In genomic region chr16:87554754-87555427, GRCh38 we compare ENCODE assay signal across 30 cellular contexts. TPM values are rescaled to one million over a fixed set of nuclear protein-coding genes. Genes with fewer than 3 reads are reported as not detected.
DNase-seq lines count a peak whose midpoint lies in the region; ATAC-seq and TF ChIP-seq lines count a peak whose summit lies in the region.
"Had no signal": no experiment of that assay in that cellular context is flagged by ENCODE, and none has a peak within 500 bp of the region (broad histone marks: within the 10 kb centered on the region; RNA-seq: fewer than 3 reads in every experiment).

No MANE protein-coding gene starts in this region.

- TF ChIP-seq EP300 in stomach (IDR thresholded peaks at IDR 0.05): no peak

- intact Hi-C loops in dendritic cell treated with granulocyte-macrophage colony-stimulating factor and Interleukin-4, amounts not matched to agents 40 ng/mL and 50 ng/mL, for 4 days (cut with micrococcal nuclease): no loop called here
- intact Hi-C loops in naive thymus-derived CD4-positive, alpha-beta T cell (cut with micrococcal nuclease): no loop called here
- intact Hi-C loops in stomach (cut with DNase I; ENCODE audit: low total_unique reads): no loop called here

- peaks cover 18% of the 10 kb centered on the region for H3K4me1 Mint-ChIP-seq in dendritic cell treated with granulocyte-macrophage colony-stimulating factor and Interleukin-4, amounts not matched to agents 40 ng/mL and 50 ng/mL, for 4 days (ENCODE audit: low read depth)
- H3K4me1 Mint-ChIP-seq in naive thymus-derived CD4-positive, alpha-beta T cell: peaks cover 0 to 9% (median 2%) of the 10 kb centered on the region in 7 donors
- H3K4me1 Mint-ChIP-seq: activated CD4-positive, alpha-beta T cell treated with anti-CD3 and anti-CD28 coated beads, Interleukin-2, amount 10 ng/mL, durations not matched to agents 7 days and 5 days; activated naive CD8-positive, alpha-beta T cell treated with anti-CD3 and anti-CD28 coated beads for 36 hours had no signal

- peak; percentile 81 for DNase-seq in HuH-7 (ENCODE audit: low spot score)
- DNase-seq in NOMO-1 treated with DMSO at 0.1 percent for 48 hours (lab: John Stamatoyannopoulos, UW; ENCODE audit: unreplicated experiment): peak; percentile 73
- no peak for DNase-seq in naive thymus-derived CD4-positive, alpha-beta T cell
- DNase-seq in NCI-H2081 treated with DMSO at 0.1 percent for 48 hours (lab: John Stamatoyannopoulos, UW): no peak
- DNase-seq in epidermal melanocyte (ENCODE audit: insufficient read length, low spot score): no peak
- no peak for DNase-seq in stomach
- DNase-seq in cerebellar nuclear complex (lab: John Stamatoyannopoulos, UW): no peak
- DNase-seq: activated CD4-positive, alpha-beta T cell treated with anti-CD3 and anti-CD28 coated beads, Interleukin-2, amount 10 ng/mL, durations not matched to agents 7 days and 5 days; activated effector memory CD4-positive, alpha-beta T cell treated with anti-CD3 and anti-CD28 coated beads, Interleukin-2, amount 50 U/mL, for 16 hours; activated naive CD8-positive, alpha-beta T cell treated with anti-CD3 and anti-CD28 coated beads for 36 hours; activated T-cell treated with anti-CD3 and anti-CD28 coated beads, Interleukin-2, amount 50 U/mL, for 24 hours; anterior cingulate cortex; colonic mucosa; COR-L47; effector memory CD4-positive, alpha-beta T cell; IMR-90; left ventricle myocardium inferior; naive thymus-derived CD8-positive, alpha-beta T cell; NCI-H2081; NCI-H226; NCI-H526 treated with DMSO at 0.1 percent for 48 hours; NK-92 treated with Interleukin-12 subunit alpha and Interleukin-12 subunit beta, amount 100 ng/mL, for 24 hours; Peyer's patch; SHP77 treated with DMSO at 0.1 percent for 48 hours; stimulated activated CD4-positive, alpha-beta T cell treated with anti-CD3 and anti-CD28 coated beads, Interleukin-4, amount 100 ng/mL, for 1 hour; tibial artery had no signal

- H3K27me3 Mint-ChIP-seq in dendritic cell treated with granulocyte-macrophage colony-stimulating factor and Interleukin-4, amounts not matched to agents 40 ng/mL and 50 ng/mL, for 4 days: peaks cover 12% of the 10 kb centered on the region
- H3K27me3 Mint-ChIP-seq in naive thymus-derived CD4-positive, alpha-beta T cell: peaks cover 4 to 22% (median 13%) of the 10 kb centered on the region in 5 donors

- no peaks in the 10 kb centered on the region for H3K27me3 ChIP-seq in naive thymus-derived CD4-positive, alpha-beta T cell (ENCODE audit: control insufficient read depth in 2 of 2, insufficient read depth in 2 of 2, low read length in 2 of 2)
- H3K27me3 ChIP-seq in stomach: peaks cover 0 to 4% (median 0%) of the 10 kb centered on the region in 3 donors
- H3K27me3 ChIP-seq: BLaER1, colonic mucosa, Peyer's patch, tibial artery had no signal

- CTCF ChIA-PET in naive thymus-derived CD4-positive, alpha-beta T cell (lab: Charles Lee): no interaction called here

- no peaks in the 10 kb centered on the region for H3K9me3 ChIP-seq in naive thymus-derived CD4-positive, alpha-beta T cell (ENCODE audit: control insufficient read depth in 2 of 3, low read length in 3 of 3)
- H3K9me3 ChIP-seq in stomach: no peaks in the 10 kb centered on the region
- H3K9me3 ChIP-seq: BLaER1, colonic mucosa, HAP-1, left ventricle myocardium inferior, Peyer's patch, tibial artery had no signal

- H3K27ac Mint-ChIP-seq in dendritic cell treated with granulocyte-macrophage colony-stimulating factor and Interleukin-4, amounts not matched to agents 40 ng/mL and 50 ng/mL, for 4 days: peak overlapping the region; percentile 41
- no peak overlapping the region for H3K27ac Mint-ChIP-seq in naive thymus-derived CD4-positive, alpha-beta T cell
- H3K27ac Mint-ChIP-seq: activated CD4-positive, alpha-beta T cell treated with anti-CD3 and anti-CD28 coated beads, Interleukin-2, amount 10 ng/mL, durations not matched to agents 7 days and 5 days; activated naive CD8-positive, alpha-beta T cell treated with anti-CD3 and anti-CD28 coated beads for 36 hours; activated T-cell treated with anti-CD3 and anti-CD28 coated beads, Interleukin-2, amount 50 U/mL, for 24 hours; naive thymus-derived CD8-positive, alpha-beta T cell had no signal

- H3K36me3 ChIP-seq in naive thymus-derived CD4-positive, alpha-beta T cell (ENCODE audit: control insufficient read depth in 2 of 3, insufficient read depth in 3 of 3, low read length in 3 of 3): no peaks in the 10 kb centered on the region
- H3K36me3 ChIP-seq in stomach: no peaks in the 10 kb centered on the region
- H3K36me3 ChIP-seq: BLaER1, colonic mucosa, HAP-1, left ventricle myocardium inferior, Peyer's patch, tibial artery had no signal

- peak overlapping the region; percentile 57 for H3K4me3 Mint-ChIP-seq in dendritic cell treated with granulocyte-macrophage colony-stimulating factor and Interleukin-4, amounts not matched to agents 40 ng/mL and 50 ng/mL, for 4 days
- H3K4me3 Mint-ChIP-seq in naive thymus-derived CD4-positive, alpha-beta T cell: peak overlapping the region in 1 of 10 donors; percentile 31
- H3K4me3 Mint-ChIP-seq: activated CD4-positive, alpha-beta T cell treated with anti-CD3 and anti-CD28 coated beads, Interleukin-2, amount 10 ng/mL, durations not matched to agents 7 days and 5 days; activated naive CD8-positive, alpha-beta T cell treated with anti-CD3 and anti-CD28 coated beads for 36 hours; activated T-cell treated with anti-CD3 and anti-CD28 coated beads, Interleukin-2, amount 50 U/mL, for 24 hours; naive thymus-derived CD8-positive, alpha-beta T cell had no signal

- ATAC-seq in naive thymus-derived CD4-positive, alpha-beta T cell: peak; percentile 64
- ATAC-seq: GM12878; naive thymus-derived CD8-positive, alpha-beta T cell had no signal

- no peaks in the 10 kb centered on the region for H3K4me1 ChIP-seq in naive thymus-derived CD4-positive, alpha-beta T cell (ENCODE audit: control insufficient read depth in 2 of 2, insufficient read depth in 2 of 2, low read length in 2 of 2)
- H3K4me1 ChIP-seq in stomach: peaks cover 0 to 23% (median 7%) of the 10 kb centered on the region in 4 donors
- H3K4me1 ChIP-seq: colonic mucosa, HAP-1, Peyer's patch had no signal

- TF ChIP-seq POLR2A in stomach (IDR thresholded peaks at IDR 0.05): no peak

- peaks cover under 1% of the 10 kb centered on the region for H3K9me3 Mint-ChIP-seq in dendritic cell treated with granulocyte-macrophage colony-stimulating factor and Interleukin-4, amounts not matched to agents 40 ng/mL and 50 ng/mL, for 4 days
- peaks cover 0 to 1% (median 0%) of the 10 kb centered on the region in 11 donors for H3K9me3 Mint-ChIP-seq in naive thymus-derived CD4-positive, alpha-beta T cell
- H3K9me3 Mint-ChIP-seq: activated CD4-positive, alpha-beta T cell treated with anti-CD3 and anti-CD28 coated beads, Interleukin-2, amount 10 ng/mL, durations not matched to agents 7 days and 5 days; activated naive CD8-positive, alpha-beta T cell treated with anti-CD3 and anti-CD28 coated beads for 36 hours; activated T-cell treated with anti-CD3 and anti-CD28 coated beads, Interleukin-2, amount 50 U/mL, for 24 hours; naive thymus-derived CD8-positive, alpha-beta T cell had no signal

- TF ChIP-seq CTCF in stomach (IDR thresholded peaks at IDR 0.05): no peak

- POLR2A ChIA-PET in naive thymus-derived CD4-positive, alpha-beta T cell (lab: Charles Lee): no interaction called here

- WGBS in stomach, 5 donors: 84 to 88% (median 88%) methylated on average over 22 of the region's 22 CpGs

- H3K36me3 Mint-ChIP-seq in dendritic cell treated with granulocyte-macrophage colony-stimulating factor and Interleukin-4, amounts not matched to agents 40 ng/mL and 50 ng/mL, for 4 days (ENCODE audit: low read depth): no peaks in the 10 kb centered on the region
- no peaks in the 10 kb centered on the region for H3K36me3 Mint-ChIP-seq in naive thymus-derived CD4-positive, alpha-beta T cell
- H3K36me3 Mint-ChIP-seq: activated naive CD8-positive, alpha-beta T cell treated with anti-CD3 and anti-CD28 coated beads for 36 hours; naive thymus-derived CD8-positive, alpha-beta T cell had no signal

- H3K4me3 ChIP-seq in naive thymus-derived CD4-positive, alpha-beta T cell (ENCODE audit: low read length): no peak overlapping the region
- H3K4me3 ChIP-seq in stomach: no peak overlapping the region
- H3K4me3 ChIP-seq: BLaER1, colonic mucosa, GM12878, HAP-1, left ventricle myocardium inferior, Peyer's patch, tibial artery had no signal

- no peak overlapping the region for H3K27ac ChIP-seq in naive thymus-derived CD4-positive, alpha-beta T cell (ENCODE audit: low read depth, low read length)
- no peak overlapping the region for H3K27ac ChIP-seq in stomach
- H3K27ac ChIP-seq: BLaER1, colonic mucosa, left ventricle myocardium inferior, tibial artery had no signal

RNA-seq across cellular contexts. Expression of gene JPH3, which starts 47.4 kb away (rescaled TPM):
- not detected for total RNA-seq in naive thymus-derived CD4-positive, alpha-beta T cell
- not detected for polyA plus RNA-seq in naive thymus-derived CD4-positive, alpha-beta T cell
- 1 to 10 TPM in 1 of 5 donors, under 1 TPM in 2, not detected in 2; 0.58 to 1.3 (median 0.73) TPM for total RNA-seq in stomach
- polyA plus RNA-seq in stomach: 1 to 10 TPM in 1 of 3 donors, under 1 TPM in 2; 0.31 to 1.3 (median 0.46) TPM
- total RNA-seq: activated CD4-positive, alpha-beta T cell treated with anti-CD3 and anti-CD28 coated beads, Interleukin-2, amount 10 ng/mL, durations not matched to agents 7 days and 5 days; GM12878; IMR-90; naive thymus-derived CD8-positive, alpha-beta T cell had no signal

Comparison
In these comparisons a context has a peak if more than half of its experiments do, and no peak if none do; other contexts are left out.
1. DNase-seq: peak in HuH-7 (single experiment) and NOMO-1 treated with DMSO at 0.1 percent for 48 hours (single experiment); none in naive thymus-derived CD4-positive, alpha-beta T cell (0 of 9), NCI-H2081 treated with DMSO at 0.1 percent for 48 hours (single experiment), epidermal melanocyte (single experiment), stomach (single experiment) and cerebellar nuclear complex (0 of 2).